ENCODE assay signal across 8 cellular contexts in the genomic region with DNA sequence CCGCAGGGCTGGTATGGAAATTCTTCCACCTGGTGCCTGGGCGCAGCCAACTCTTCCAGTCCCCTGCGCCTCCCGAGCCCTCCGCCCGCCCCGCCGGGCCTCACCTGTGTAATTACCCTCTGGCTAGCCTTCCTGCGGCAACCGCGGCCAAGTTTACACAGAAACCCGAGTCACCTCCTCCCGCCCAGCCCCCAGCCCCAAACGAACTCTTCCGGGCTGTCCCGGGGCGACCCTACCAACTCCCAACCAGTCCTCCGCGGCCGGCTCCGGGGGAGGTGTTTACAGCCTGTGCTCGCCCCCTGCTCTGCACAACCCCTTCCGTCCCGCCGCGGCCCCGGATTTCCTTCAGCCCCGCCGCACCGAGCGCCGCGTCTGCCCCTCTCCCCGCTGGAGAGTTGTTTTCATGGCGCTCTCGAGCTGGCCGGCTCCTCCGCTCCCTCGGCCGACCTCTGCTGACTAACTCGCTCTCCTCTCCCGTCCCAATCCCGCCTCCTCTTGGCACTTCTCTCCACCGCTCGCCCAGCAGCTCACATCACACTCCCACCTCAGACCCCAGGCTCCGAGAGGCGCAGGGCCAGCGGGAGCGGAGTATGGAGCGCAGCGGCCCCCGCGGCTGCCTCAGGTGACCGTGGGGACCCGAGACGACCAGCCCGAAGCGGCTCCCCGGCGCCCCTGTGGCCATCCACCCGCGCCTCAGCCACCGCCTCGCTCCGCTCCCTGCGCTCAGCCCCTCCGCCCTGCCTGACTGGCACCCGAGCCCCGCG. TPM values are rescaled to one million over a fixed set of nuclear protein-coding genes. Genes with fewer than 3 reads are reported as not detected.
A peak's percentile ranks its signal among the peaks of the same experiment; 100 is the strongest.
DNase-seq lines count a peak whose midpoint lies in the region; ATAC-seq and TF ChIP-seq lines count a peak whose summit lies in the region.

No MANE protein-coding gene starts in this region.

- 1% methylated on average over 59 to 70 of the region's 70 CpGs for WGBS in tibial nerve, 2 donors

- H3K4me1 ChIP-seq in tibial nerve: peaks cover 0 to 48% (median 8%) of the 10 kb centered on the region in 4 donors

- H3K27ac Mint-ChIP-seq in osteocyte (ENCODE audit: unreplicated experiment): peak overlapping the region; percentile 99

- no peak for TF ChIP-seq POLR2A in tibial nerve (IDR thresholded peaks at IDR 0.05)

- ATAC-seq in GM19395 (IDR thresholded peaks at IDR 0.05; ENCODE audit: unreplicated experiment): peak; percentile 22
- ATAC-seq in HG03571 (IDR thresholded peaks at IDR 0.05; ENCODE audit: unreplicated experiment): peak; percentile 9

- TF ChIP-seq EP300 in tibial nerve (IDR thresholded peaks at IDR 0.05): no peak

- H3K4me3 ChIP-seq in tibial nerve: peak overlapping the region; percentile 67 to 95 (median 84)

- intact Hi-C loops in head of caudate nucleus (cut with DNase I): loop anchor here (2.0 to 5.0 kb wide), 2 partner anchors 106 to 150 kb away; partner anchors contain the start of gene MYO5A

- no peaks in the 10 kb centered on the region for H3K27me3 ChIP-seq in tibial nerve

- peaks cover 28% of the 10 kb centered on the region for H3K4me1 Mint-ChIP-seq in osteocyte (ENCODE audit: unreplicated experiment)

- H3K36me3 Mint-ChIP-seq in osteocyte (ENCODE audit: unreplicated experiment): peaks cover 11% of the 10 kb centered on the region

- peak overlapping the region; percentile 99 for H3K4me3 Mint-ChIP-seq in osteocyte (ENCODE audit: unreplicated experiment)

- no peak for TF ChIP-seq CTCF in C4-2B (conservative IDR thresholded peaks at IDR 0.05)
- peak; percentile 14 for TF ChIP-seq CTCF in osteocyte (IDR thresholded peaks at IDR 0.05)
- TF ChIP-seq CTCF in tibial nerve (IDR thresholded peaks at IDR 0.05): no peak

- H3K9me3 Mint-ChIP-seq in osteocyte (ENCODE audit: unreplicated experiment): no peaks in the 10 kb centered on the region

- H3K27ac ChIP-seq in C4-2B (peak overlapping the region; percentile 98), tibial nerve (peak overlapping the region; percentile 89 to 99 (median 97))

- peaks cover 0 to 16% (median 0%) of the 10 kb centered on the region in 3 donors for H3K36me3 ChIP-seq in tibial nerve

- peak; percentile 10 to 51 for DNase-seq in SHP77 (lab: John Stamatoyannopoulos, UW)
- DNase-seq in activated naive CD4-positive, alpha-beta T cell treated with anti-CD3 and anti-CD28 coated beads, Interleukin-2, amount 50 U/mL, for 16 hours: peak; percentile 58
- peak in 37 of 42 donors; percentile 4 to 80 (median 53) for DNase-seq in head of caudate nucleus
- DNase-seq in osteocyte (ENCODE audit: extremely low spot score, unreplicated experiment): peak; percentile 87
- DNase-seq in tibial nerve (ENCODE audit: low spot score in 2 of 2): peak; percentile 29 to 48

- no peaks in the 10 kb centered on the region for H3K9me3 ChIP-seq in tibial nerve

- H3K27me3 Mint-ChIP-seq in osteocyte (ENCODE audit: unreplicated experiment): peaks cover 24% of the 10 kb centered on the region

RNA-seq across cellular contexts. Expression of gene ATOSA, which starts 0.5 kb away (rescaled TPM):
- total RNA-seq in osteocyte: 33.6 and 37.1 TPM in 2 replicates
- total RNA-seq in tibial nerve: 10 to 100 TPM; 64.5 to 98.8 (median 88.5) TPM

Comparison
In these comparisons a context has a peak if more than half of its experiments do, and no peak if none do; other contexts are left out.
1. Peak in every context shown above with its lines: DNase-seq, ATAC-seq, H3K4me3 ChIP-seq and H3K27ac ChIP-seq.
2. DNase-seq: peak in every context shown above with its lines; median percentile 87 in osteocyte; 58 in activated naive CD4-positive, alpha-beta T cell treated with anti-CD3 and anti-CD28 coated beads, Interleukin-2, amount 50 U/mL, for 16 hours; 53 in head of caudate nucleus; 38 in tibial nerve; 30 in SHP77.